1 cellular context compared by ENCODE assay signal in the genomic region with DNA sequence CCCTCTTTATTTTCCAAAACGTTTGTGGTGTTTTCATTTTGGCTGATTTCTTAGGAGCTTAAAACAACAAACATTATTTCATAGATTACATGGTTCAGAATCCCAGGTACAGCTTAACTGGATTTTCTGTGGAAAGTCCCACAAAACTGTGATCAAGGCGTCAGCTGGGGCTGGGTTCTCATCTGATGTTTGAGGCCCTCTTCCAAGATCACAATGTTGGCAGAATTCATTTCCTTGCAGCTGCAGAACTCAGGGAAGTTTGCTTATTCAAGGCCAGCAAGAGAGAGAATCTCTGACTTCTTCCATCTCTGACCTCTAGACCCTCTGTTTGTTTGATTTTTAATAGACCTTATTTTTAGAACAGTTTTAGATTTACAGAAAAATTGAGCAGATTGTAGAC.
TF ChIP-seq lines count a peak whose summit lies in the region.

No MANE protein-coding gene starts in this region.

TF ChIP-seq in K562, 482 proteins besides CTCF, POLR2A, EP300 and RAD21 (continued from another document):
- no peak for TF ChIP-seq BCLAF1 (IDR thresholded peaks at IDR 0.05; ENCODE audit: borderline replicate concordance in 1 of 2, control insufficient read depth in 1 of 2, low read depth in 2 of 2, low read length in 1 of 2)
- TF ChIP-seq POLR2B (IDR thresholded peaks at IDR 0.05; ENCODE audit: low read depth, partially characterized antibody): no peak
- TF ChIP-seq KLF10 (CRISPR knock-in tag; IDR thresholded peaks at IDR 0.05): no peak
- no peak for TF ChIP-seq HNRNPLL (IDR thresholded peaks at IDR 0.05; ENCODE audit: low read depth, low read length, poor library complexity, severe bottlenecking)
- TF ChIP-seq SMC3 (conservative IDR thresholded peaks at IDR 0.05; ENCODE audit: insufficient read depth, low read depth, low read length): no peak
- TF ChIP-seq PCBP2 (IDR thresholded peaks at IDR 0.05; ENCODE audit: low read depth, low read length, poor library complexity, severe bottlenecking): no peak
- TF ChIP-seq SRSF1 (IDR thresholded peaks at IDR 0.05; ENCODE audit: low read depth, low read length): no peak
- TF ChIP-seq ZNF79 (CRISPR knock-in tag; IDR thresholded peaks at IDR 0.05; ENCODE audit: low read depth): no peak
- no peak for TF ChIP-seq KLF16 (IDR thresholded peaks at IDR 0.05)
- TF ChIP-seq ZC3H11A (IDR thresholded peaks at IDR 0.05; ENCODE audit: low read depth, low read length): no peak
- no peak for TF ChIP-seq CXXC5 (CRISPR knock-in tag; IDR thresholded peaks at IDR 0.05)
- no peak for TF ChIP-seq RFX1 (IDR thresholded peaks at IDR 0.05)
- no peak for TF ChIP-seq SP1 (CRISPR knock-in tag; IDR thresholded peaks at IDR 0.05)
- TF ChIP-seq, protein P1, sequence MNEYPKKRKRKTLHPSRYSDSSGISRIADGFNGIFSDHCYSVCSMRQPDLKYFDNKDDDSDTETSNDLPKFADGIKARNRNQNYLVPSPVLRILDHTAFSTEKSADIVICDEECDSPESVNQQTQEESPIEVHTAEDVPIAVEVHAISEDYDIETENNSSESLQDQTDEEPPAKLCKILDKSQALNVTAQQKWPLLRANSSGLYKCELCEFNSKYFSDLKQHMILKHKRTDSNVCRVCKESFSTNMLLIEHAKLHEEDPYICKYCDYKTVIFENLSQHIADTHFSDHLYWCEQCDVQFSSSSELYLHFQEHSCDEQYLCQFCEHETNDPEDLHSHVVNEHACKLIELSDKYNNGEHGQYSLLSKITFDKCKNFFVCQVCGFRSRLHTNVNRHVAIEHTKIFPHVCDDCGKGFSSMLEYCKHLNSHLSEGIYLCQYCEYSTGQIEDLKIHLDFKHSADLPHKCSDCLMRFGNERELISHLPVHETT (CRISPR knock-in tag; conservative IDR thresholded peaks at IDR 0.05 in 1 of 2, IDR thresholded peaks at IDR 0.05 in 1 of 2): no peak
- no peak for TF ChIP-seq CHD2 (IDR thresholded peaks at IDR 0.05; ENCODE audit: low read depth, low read length)
- TF ChIP-seq POLR2AphosphoS2 (IDR thresholded peaks at IDR 0.05; ENCODE audit: low read length): no peak
